In the genomic region with DNA sequence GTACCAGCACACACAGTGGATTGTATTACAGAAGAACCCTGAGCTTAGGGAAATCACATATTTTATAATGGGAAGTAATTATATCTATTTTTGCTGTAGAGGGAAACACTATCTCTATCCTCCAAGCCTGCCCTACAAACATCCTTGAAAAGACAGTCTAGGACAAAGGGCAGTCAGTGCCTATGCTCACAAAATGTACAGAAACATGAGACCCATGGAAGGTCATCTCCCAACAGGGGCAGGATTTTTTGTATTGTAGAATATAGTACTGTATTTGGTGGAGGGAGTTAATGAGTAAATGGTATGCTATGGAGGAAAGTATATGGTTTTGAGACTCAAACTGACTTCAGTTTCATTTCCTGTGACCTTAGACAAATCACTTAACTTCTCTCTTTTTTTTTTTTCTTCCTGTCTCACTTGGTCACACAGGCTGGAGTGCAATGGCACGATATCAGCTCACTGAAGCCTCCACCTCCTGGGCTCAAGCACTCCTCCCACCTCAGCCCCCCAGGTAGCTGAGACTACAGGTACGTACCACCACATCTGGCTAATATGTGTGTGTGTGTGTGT, we compare ENCODE assay signal across 9 cellular contexts. TPM values are rescaled to one million over a fixed set of nuclear protein-coding genes. Genes with fewer than 3 reads are reported as not detected.
DNase-seq lines count a peak whose midpoint lies in the region; ATAC-seq, FAIRE-seq and TF ChIP-seq lines count a peak whose summit lies in the region.
"Had no signal": no experiment of that assay in that cellular context is flagged by ENCODE, and none has a peak within 500 bp of the region (broad histone marks: within the 10 kb centered on the region; RNA-seq: fewer than 3 reads in every experiment).

No MANE protein-coding gene starts in this region.

- peak; percentile 31; the same call in 1 of the 2 replicates for TF ChIP-seq POLR2A in GM12892 (IDR thresholded peaks at IDR 0.05; ENCODE audit: low read depth, low read length)

- ATAC-seq in GM19468 (IDR thresholded peaks at IDR 0.05; ENCODE audit: extremely low read depth, unreplicated experiment) (peak; percentile 46), HG03135 (IDR thresholded peaks at IDR 0.05; ENCODE audit: unreplicated experiment) (peak; percentile 88), activated B cell treated with CpG ODN at 0.5 μM for 24 hours (ENCODE audit: low read depth) (peak; percentile 91)

- no peak for DNase-seq in GM12892 (ENCODE audit: insufficient read length)
- no peak for DNase-seq in activated B cell treated with CpG ODN at 0.5 μM for 24 hours
- no peak for DNase-seq in mesenteric fat pad (ENCODE audit: low spot score)
- no peak for DNase-seq in NCI-H510A (lab: John Stamatoyannopoulos, UW)
- DNase-seq in occipital lobe (lab: John Stamatoyannopoulos, UW): no peak
- DNase-seq in activated CD4-positive, alpha-beta T cell treated with anti-CD3 and anti-CD28 coated beads, Interleukin-2, amount 50 U/mL, for 1 hour: no peak
- DNase-seq: Kasumi-1 had no signal

- peak overlapping the region; percentile 74 for H3K4me3 Mint-ChIP-seq in activated B cell treated with CpG ODN at 0.5 μM for 24 hours

- H3K27me3 Mint-ChIP-seq in activated B cell treated with CpG ODN at 0.5 μM for 24 hours: no peaks in the 10 kb centered on the region

- H3K36me3 Mint-ChIP-seq in activated B cell treated with CpG ODN at 0.5 μM for 24 hours (ENCODE audit: low read depth): peaks cover 20% of the 10 kb centered on the region

- intact Hi-C loops in activated B cell treated with CpG ODN at 0.5 μM for 24 hours (cut with micrococcal nuclease): loop anchor here (2.0 to 10.0 kb wide), 2 partner anchors 133 to 223 kb away; a partner anchor contains a TSS

- POLR2A ChIA-PET in activated B cell treated with CpG ODN at 0.5 μM for 24 hours (lab: Charles Lee): interaction anchor here (0.6 to 1.9 kb wide), 13 partner anchors 8 to 1705 kb away, joined by 3 to 9 read pairs (median 3); a partner anchor contains a TSS

- H3K27ac Mint-ChIP-seq in activated B cell treated with CpG ODN at 0.5 μM for 24 hours: peak overlapping the region; percentile 91

- no peak for TF ChIP-seq CTCF in activated B cell treated with CpG ODN at 0.5 μM for 24 hours (IDR thresholded peaks at IDR 0.05)

- CTCF ChIA-PET in activated B cell treated with CpG ODN at 0.5 μM for 24 hours (lab: Charles Lee): interaction anchor here (0.6 to 1.3 kb wide), 4 partner anchors 8 to 194 kb away, joined by 3 to 5 read pairs (median 3); no protein-coding TSS in a partner anchor

- peak; percentile 72 for FAIRE-seq in GM12892 (lab: Jason Lieb, UNC)

- no peaks in the 10 kb centered on the region for H3K9me3 Mint-ChIP-seq in activated B cell treated with CpG ODN at 0.5 μM for 24 hours

- peaks cover 44% of the 10 kb centered on the region for H3K4me1 Mint-ChIP-seq in activated B cell treated with CpG ODN at 0.5 μM for 24 hours

RNA-seq across cellular contexts. Expression of a gene that starts 5.8 kb away (rescaled TPM):
- 24.5 TPM for polyA plus RNA-seq in GM12892 (2012; ENCODE audit: missing spikeins)
- total RNA-seq in activated B cell treated with CpG ODN at 0.5 μM for 24 hours (55.9 and 63.8 TPM in 2 replicates), mesenteric fat pad (56.9 TPM), occipital lobe (64.3 TPM)
